In genomic region chr3:39531681-39532080, GRCh38 we compare ENCODE assay signal across 13 cellular contexts.
DNase-seq lines count a peak whose midpoint lies in the region; ATAC-seq and TF ChIP-seq lines count a peak whose summit lies in the region.
"Had no signal": no experiment of that assay in that cellular context is flagged by ENCODE, and none has a peak within 500 bp of the region (broad histone marks: within the 10 kb centered on the region; RNA-seq: fewer than 3 reads in every experiment).

No MANE protein-coding gene starts in this region.

- no peaks in the 10 kb centered on the region for H3K4me1 ChIP-seq in breast epithelium
- H3K4me1 ChIP-seq: sigmoid colon, tibial nerve had no signal

- TF ChIP-seq POLR2A in breast epithelium (IDR thresholded peaks at IDR 0.05): no peak

- peaks cover 7% of the 10 kb centered on the region for H3K27me3 Mint-ChIP-seq in HFFc6 (ENCODE audit: insufficient read depth)

- TF ChIP-seq CTCF in HFFc6 (IDR thresholded peaks at IDR 0.05): no peak
- no peak for TF ChIP-seq CTCF in breast epithelium (IDR thresholded peaks at IDR 0.05)

- peak overlapping the region; percentile 20 to 38 for H3K27ac ChIP-seq in breast epithelium
- H3K27ac ChIP-seq: tibial nerve had no signal

- peak; percentile 30 for ATAC-seq in left ventricle myocardium superior
- no peak for ATAC-seq in HG02970 (IDR thresholded peaks at IDR 0.05; ENCODE audit: low FRiP score, unreplicated experiment)
- no peak for ATAC-seq in HG02571 (IDR thresholded peaks at IDR 0.05; ENCODE audit: unreplicated experiment)
- ATAC-seq: activated CD4-positive, alpha-beta T cell treated with anti-CD3 and anti-CD28 coated beads for 36 hours had no signal

- peaks cover 28% of the 10 kb centered on the region for H3K4me1 Mint-ChIP-seq in HFFc6 (ENCODE audit: low read depth)
- H3K4me1 Mint-ChIP-seq: activated CD4-positive, alpha-beta T cell treated with anti-CD3 and anti-CD28 coated beads for 36 hours; central memory CD8-positive, alpha-beta T cell had no signal

- no peaks in the 10 kb centered on the region for H3K27me3 ChIP-seq in breast epithelium
- H3K27me3 ChIP-seq: sigmoid colon, tibial nerve had no signal

- no peak overlapping the region for H3K4me3 Mint-ChIP-seq in HFFc6
- H3K4me3 Mint-ChIP-seq: activated CD4-positive, alpha-beta T cell treated with anti-CD3 and anti-CD28 coated beads for 36 hours; central memory CD8-positive, alpha-beta T cell had no signal

- no peak overlapping the region for H3K4me3 ChIP-seq in breast epithelium
- H3K4me3 ChIP-seq: sigmoid colon, tibial nerve had no signal

- peak; percentile 51 for DNase-seq in A172 (ENCODE audit: low spot score)
- peak; percentile 24 for DNase-seq in HFFc6
- DNase-seq in breast epithelium (ENCODE audit: low spot score in 2 of 2): no peak
- DNase-seq in left ventricle myocardium superior: no peak
- DNase-seq in NCI-H526 treated with DMSO at 0.1 percent for 48 hours (lab: John Stamatoyannopoulos, UW): no peak
- DNase-seq in GOT3 (lab: John Stamatoyannopoulos, UW): no peak
- DNase-seq: activated CD4-positive, alpha-beta T cell treated with anti-CD3 and anti-CD28 coated beads for 36 hours; NCI-H1105 treated with DMSO at 0.1 percent for 48 hours; sigmoid colon had no signal

- no peaks in the 10 kb centered on the region for H3K36me3 ChIP-seq in breast epithelium
- H3K36me3 ChIP-seq: sigmoid colon, tibial nerve had no signal

- intact Hi-C loops in breast epithelium (cut with DNase I; ENCODE audit: low total_unique reads) (no loop called here), left ventricle myocardium superior (cut with micrococcal nuclease) (no loop called here)

- H3K9me3 ChIP-seq in breast epithelium: no peaks in the 10 kb centered on the region
- H3K9me3 ChIP-seq: sigmoid colon, tibial nerve had no signal

- no peak overlapping the region for H3K27ac Mint-ChIP-seq in HFFc6
- H3K27ac Mint-ChIP-seq: activated CD4-positive, alpha-beta T cell treated with anti-CD3 and anti-CD28 coated beads for 36 hours had no signal

- H3K9me3 Mint-ChIP-seq in HFFc6: no peaks in the 10 kb centered on the region
- H3K9me3 Mint-ChIP-seq: central memory CD8-positive, alpha-beta T cell had no signal

- no peaks in the 10 kb centered on the region for H3K36me3 Mint-ChIP-seq in HFFc6 (ENCODE audit: low read depth)

Comparison
In these comparisons a context has a peak if more than half of its experiments do, and no peak if none do; other contexts are left out.
1. DNase-seq: peak in A172 (single experiment) and HFFc6 (single experiment); none in breast epithelium (0 of 2), left ventricle myocardium superior (single experiment), NCI-H526 treated with DMSO at 0.1 percent for 48 hours (single experiment) and GOT3 (single experiment).